ENCODE assay signal across 1 cellular context in the genomic region with DNA sequence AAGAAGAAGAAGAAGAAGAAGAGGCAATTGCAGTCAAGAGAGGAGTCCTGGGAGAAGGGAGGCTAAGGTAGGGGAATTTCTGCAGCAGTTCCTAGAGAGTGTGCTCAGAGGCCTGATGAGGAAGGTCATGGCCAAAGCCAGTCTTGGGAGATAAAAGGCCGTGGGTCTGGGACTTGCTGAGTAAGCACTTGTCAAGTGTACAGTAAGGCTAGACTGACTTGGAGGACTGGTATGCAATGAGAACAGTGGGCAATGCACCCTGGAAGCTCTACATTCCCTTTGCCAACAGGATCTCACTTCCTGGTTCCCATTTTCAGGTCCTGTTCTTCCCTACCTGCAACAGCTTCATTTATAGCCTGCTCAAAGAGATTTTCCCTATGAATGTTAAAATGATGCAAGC.
TF ChIP-seq lines count a peak whose summit lies in the region.

No MANE protein-coding gene starts in this region.

TF ChIP-seq in A549, 52 proteins besides CTCF, POLR2A, EP300 and RAD21 (continued from another document):
- TF ChIP-seq, protein P1, sequence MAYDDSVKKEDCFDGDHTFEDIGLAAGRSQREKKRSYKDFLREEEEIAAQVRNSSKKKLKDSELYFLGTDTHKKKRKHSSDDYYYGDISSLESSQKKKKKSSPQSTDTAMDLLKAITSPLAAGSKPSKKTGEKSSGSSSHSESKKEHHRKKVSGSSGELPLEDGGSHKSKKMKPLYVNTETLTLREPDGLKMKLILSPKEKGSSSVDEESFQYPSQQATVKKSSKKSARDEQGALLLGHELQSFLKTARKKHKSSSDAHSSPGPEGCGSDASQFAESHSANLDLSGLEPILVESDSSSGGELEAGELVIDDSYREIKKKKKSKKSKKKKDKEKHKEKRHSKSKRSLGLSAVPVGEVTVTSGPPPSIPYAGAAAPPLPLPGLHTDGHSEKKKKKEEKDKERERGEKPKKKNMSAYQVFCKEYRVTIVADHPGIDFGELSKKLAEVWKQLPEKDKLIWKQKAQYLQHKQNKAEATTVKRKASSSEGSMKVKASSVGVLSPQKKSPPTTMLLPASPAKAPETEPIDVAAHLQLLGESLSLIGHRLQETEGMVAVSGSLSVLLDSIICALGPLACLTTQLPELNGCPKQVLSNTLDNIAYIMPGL (CRISPR knock-in tag; IDR thresholded peaks at IDR 0.05; ENCODE audit: borderline replicate concordance): no peak
